In genomic region chr7:142711722-142712616, GRCh38 we compare ENCODE assay signal across 8 cellular contexts. TPM values are rescaled to one million over a fixed set of nuclear protein-coding genes. Genes with fewer than 3 reads are reported as not detected.
DNase-seq lines count a peak whose midpoint lies in the region; ATAC-seq and TF ChIP-seq lines count a peak whose summit lies in the region.

No MANE protein-coding gene starts in this region.

- intact Hi-C loops in MCF 10A (cut with micrococcal nuclease), result loop anchor here (1.0 to 10.0 kb wide), 5 partner anchors 43 to 177 kb away; no protein-coding TSS in a partner anchor
- intact Hi-C loops in breast epithelium (cut with DNase I; ENCODE audit: low total_unique reads), result no loop called here
- intact Hi-C loops in activated T-helper 1 cell treated with anti-CD3 and anti-CD28 coated beads, Interleukin-12 subunit alpha, Interleukin-12 subunit beta, Interleukin-2, Interleukin-4 antibody, amounts not matched to agents 30 ng/mL and 10 ng/mL and 1 ng/mL, durations not matched to agents 14 hours and 24 hours and 36 hours (cut with micrococcal nuclease), result loop anchor here (2.0 to 5.0 kb wide), 3 partner anchors 45 to 75 kb away; no protein-coding TSS in a partner anchor
- intact Hi-C loops in upper lobe of right lung (cut with DNase I), result no loop called here
- intact Hi-C loops in aorta (cut with DNase I), result loop anchor here (1.0 to 2.0 kb wide), 2 partner anchors 69 to 71 kb away; no protein-coding TSS in a partner anchor

- H3K36me3 Mint-ChIP-seq in MCF 10A (ENCODE audit: insufficient read depth, unreplicated experiment) (no peaks in the 10 kb centered on the region), immature natural killer cell (no peaks in the 10 kb centered on the region)
- no peaks in the 10 kb centered on the region for H3K36me3 Mint-ChIP-seq in activated T-helper 1 cell treated with anti-CD3 and anti-CD28 coated beads, Interleukin-12 subunit alpha, Interleukin-12 subunit beta, Interleukin-2, Interleukin-4 antibody, amounts not matched to agents 30 ng/mL and 10 ng/mL and 1 ng/mL, durations not matched to agents 14 hours and 24 hours and 36 hours (ENCODE audit: low read depth)

- peaks cover 76% of the 10 kb centered on the region for H3K27me3 Mint-ChIP-seq in MCF 10A (ENCODE audit: insufficient read depth, unreplicated experiment)
- no peaks in the 10 kb centered on the region for H3K27me3 Mint-ChIP-seq in activated T-helper 1 cell treated with anti-CD3 and anti-CD28 coated beads, Interleukin-12 subunit alpha, Interleukin-12 subunit beta, Interleukin-2, Interleukin-4 antibody, amounts not matched to agents 30 ng/mL and 10 ng/mL and 1 ng/mL, durations not matched to agents 14 hours and 24 hours and 36 hours (ENCODE audit: insufficient read depth)
- H3K27me3 Mint-ChIP-seq in immature natural killer cell (ENCODE audit: low read depth in 3 of 3), result peaks cover 0 to 7% (median 0%) of the 10 kb centered on the region in 3 donors

- CTCF ChIA-PET in MCF 10A (lab: Yijun Ruan, JAX), result interaction anchor here (0.6 to 7.4 kb wide), 38 partner anchors 12 to 736 kb away, joined by 3 to 110 read pairs (median 4); partner anchors contain the start of genes PRSS1 and TRPV5

- no peaks in the 10 kb centered on the region for H3K27me3 ChIP-seq in breast epithelium
- H3K27me3 ChIP-seq in upper lobe of right lung, result no peaks in the 10 kb centered on the region
- H3K27me3 ChIP-seq in aorta (ENCODE audit: control insufficient read depth in 1 of 2, insufficient read depth in 2 of 2, low read length in 1 of 2), result no peaks in the 10 kb centered on the region

- BruUV-seq in MCF 10A (replicated peaks; lab: Mats Ljungman, UMichigan), result no TSS peak

- H3K9me3 ChIP-seq in breast epithelium (no peaks in the 10 kb centered on the region), upper lobe of right lung (no peaks in the 10 kb centered on the region), aorta (ENCODE audit: control insufficient read depth, low read length) (no peaks in the 10 kb centered on the region)

- POLR2A ChIA-PET in MCF 10A (lab: Yijun Ruan, JAX), result interaction anchor here (0.6 to 1.2 kb wide), 4 partner anchors 71 to 438 kb away, joined by 3 read pairs; no protein-coding TSS in a partner anchor

- ATAC-seq in upper lobe of right lung (peak; percentile 42), aorta (ENCODE audit: low FRiP score) (no peak)

- H3K4me1 Mint-ChIP-seq in MCF 10A (ENCODE audit: insufficient read depth, unreplicated experiment) (no peaks in the 10 kb centered on the region), immature natural killer cell (peaks cover 74 to 90% of the 10 kb centered on the region in 2 donors)
- H3K4me1 Mint-ChIP-seq in activated T-helper 1 cell treated with anti-CD3 and anti-CD28 coated beads, Interleukin-12 subunit alpha, Interleukin-12 subunit beta, Interleukin-2, Interleukin-4 antibody, amounts not matched to agents 30 ng/mL and 10 ng/mL and 1 ng/mL, durations not matched to agents 14 hours and 24 hours and 36 hours (ENCODE audit: low read depth), result peaks cover 66% of the 10 kb centered on the region

- H3K9me3 Mint-ChIP-seq in MCF 10A (ENCODE audit: unreplicated experiment) (no peaks in the 10 kb centered on the region), immature natural killer cell (no peaks in the 10 kb centered on the region)
- no peaks in the 10 kb centered on the region for H3K9me3 Mint-ChIP-seq in activated T-helper 1 cell treated with anti-CD3 and anti-CD28 coated beads, Interleukin-12 subunit alpha, Interleukin-12 subunit beta, Interleukin-2, Interleukin-4 antibody, amounts not matched to agents 30 ng/mL and 10 ng/mL and 1 ng/mL, durations not matched to agents 14 hours and 24 hours and 36 hours

- DNase-seq in MCF 10A (ENCODE audit: unreplicated experiment), result peak; percentile 40
- no peak for DNase-seq in breast epithelium (ENCODE audit: low spot score in 2 of 2)
- DNase-seq in NAMALWA (ENCODE audit: low spot score), result peak; percentile 70
- DNase-seq in activated T-helper 1 cell treated with anti-CD3 and anti-CD28 coated beads, Interleukin-12 subunit alpha, Interleukin-12 subunit beta, Interleukin-2, Interleukin-4 antibody, amounts not matched to agents 30 ng/mL and 10 ng/mL and 1 ng/mL, durations not matched to agents 14 hours and 24 hours and 36 hours (ENCODE audit: low spot score), result peak; percentile 2
- DNase-seq in immature natural killer cell, result peak; percentile 63 to 71 (median 67)
- DNase-seq in upper lobe of right lung, result no peak
- DNase-seq in hippocampal formation (lab: John Stamatoyannopoulos, UW), result no peak
- DNase-seq in aorta, result no peak

- 74 to 77% methylated on average over 18 of the region's 18 CpGs for WGBS in aorta, 2 donors

- H3K4me1 ChIP-seq in breast epithelium (no peaks in the 10 kb centered on the region), upper lobe of right lung (no peaks in the 10 kb centered on the region), aorta (ENCODE audit: control insufficient read depth in 1 of 2, insufficient read depth in 2 of 2, low read length in 2 of 2) (no peaks in the 10 kb centered on the region)

- TF ChIP-seq CTCF in MCF 10A (IDR thresholded peaks at IDR 0.05; ENCODE audit: unreplicated experiment), result peak; percentile 47
- TF ChIP-seq CTCF in breast epithelium (IDR thresholded peaks at IDR 0.05), result peak in 1 of 3 donors; percentile 18
- peak; percentile 51 for TF ChIP-seq CTCF in upper lobe of right lung (IDR thresholded peaks at IDR 0.05)

- H3K27ac ChIP-seq in breast epithelium, result no peak overlapping the region
- no peak overlapping the region for H3K27ac ChIP-seq in upper lobe of right lung
- no peak overlapping the region for H3K27ac ChIP-seq in aorta (ENCODE audit: low read depth in 1 of 2, low read length in 2 of 2)

- H3K36me3 ChIP-seq in breast epithelium (no peaks in the 10 kb centered on the region), upper lobe of right lung (no peaks in the 10 kb centered on the region), aorta (ENCODE audit: control insufficient read depth in 1 of 2, insufficient read depth in 2 of 2, low read length in 1 of 2) (no peaks in the 10 kb centered on the region)

- H3K4me3 ChIP-seq in breast epithelium (no peak overlapping the region), upper lobe of right lung (no peak overlapping the region), aorta (ENCODE audit: low read length in 2 of 2) (no peak overlapping the region)

- H3K27ac Mint-ChIP-seq in MCF 10A (ENCODE audit: low read depth, unreplicated experiment) (no peak overlapping the region), immature natural killer cell (peak overlapping the region; percentile 92 to 100 (median 96))
- peak overlapping the region; percentile 85 for H3K27ac Mint-ChIP-seq in activated T-helper 1 cell treated with anti-CD3 and anti-CD28 coated beads, Interleukin-12 subunit alpha, Interleukin-12 subunit beta, Interleukin-2, Interleukin-4 antibody, amounts not matched to agents 30 ng/mL and 10 ng/mL and 1 ng/mL, durations not matched to agents 14 hours and 24 hours and 36 hours

- TF ChIP-seq POLR2A in breast epithelium (IDR thresholded peaks at IDR 0.05), result no peak

- H3K4me3 Mint-ChIP-seq in MCF 10A (ENCODE audit: unreplicated experiment), result no peak overlapping the region
- H3K4me3 Mint-ChIP-seq in activated T-helper 1 cell treated with anti-CD3 and anti-CD28 coated beads, Interleukin-12 subunit alpha, Interleukin-12 subunit beta, Interleukin-2, Interleukin-4 antibody, amounts not matched to agents 30 ng/mL and 10 ng/mL and 1 ng/mL, durations not matched to agents 14 hours and 24 hours and 36 hours, result peak overlapping the region; percentile 78
- peak overlapping the region; percentile 83 to 93 (median 84) for H3K4me3 Mint-ChIP-seq in immature natural killer cell

RNA-seq across cellular contexts. Expression of gene PRSS1, which starts 37.3 kb away (rescaled TPM):
- total RNA-seq in MCF 10A (2022), result not detected in 2 replicates
- not detected for total RNA-seq in breast epithelium
- total RNA-seq in activated T-helper 1 cell treated with anti-CD3 and anti-CD28 coated beads, Interleukin-12 subunit alpha, Interleukin-12 subunit beta, Interleukin-2, Interleukin-4 antibody, amounts not matched to agents 30 ng/mL and 10 ng/mL and 1 ng/mL, durations not matched to agents 14 hours and 24 hours and 36 hours, result not detected in 2 replicates
- under 1 TPM in 1 of 3 donors, not detected in 2; 0.13 TPM for polyA plus RNA-seq in immature natural killer cell
- not detected for total RNA-seq in upper lobe of right lung
- 1 to 10 TPM; 5.6 to 6.3 TPM for total RNA-seq in aorta
- 10 to 100 TPM in 1 of 2 donors, 1 to 10 TPM in 1; 8.7 to 19.9 TPM for polyA plus RNA-seq in aorta

RNA-seq across cellular contexts. Expression of gene PRSS2, which starts 58.8 kb away (rescaled TPM):
- total RNA-seq in MCF 10A (2022), result not detected in 2 replicates
- not detected for total RNA-seq in breast epithelium
- not detected in 2 replicates for total RNA-seq in activated T-helper 1 cell treated with anti-CD3 and anti-CD28 coated beads, Interleukin-12 subunit alpha, Interleukin-12 subunit beta, Interleukin-2, Interleukin-4 antibody, amounts not matched to agents 30 ng/mL and 10 ng/mL and 1 ng/mL, durations not matched to agents 14 hours and 24 hours and 36 hours
- not detected for polyA plus RNA-seq in immature natural killer cell
- not detected for total RNA-seq in upper lobe of right lung
- total RNA-seq in aorta, result 10 to 100 TPM in 1 of 2 donors, 1 to 10 TPM in 1; 9.3 to 12.0 TPM
- polyA plus RNA-seq in aorta, result 10 to 100 TPM; 19.1 to 24.4 TPM

Comparison
In these comparisons a context has a peak if more than half of its experiments do, and no peak if none do; other contexts are left out.
1. DNase-seq: peak in MCF 10A (single experiment), NAMALWA (single experiment), activated T-helper 1 cell treated with anti-CD3 and anti-CD28 coated beads, Interleukin-12 subunit alpha, Interleukin-12 subunit beta, Interleukin-2, Interleukin-4 antibody, amounts not matched to agents 30 ng/mL and 10 ng/mL and 1 ng/mL, durations not matched to agents 14 hours and 24 hours and 36 hours (single experiment) and immature natural killer cell (3 of 3); none in breast epithelium (0 of 2), upper lobe of right lung (single experiment), hippocampal formation (0 of 2) and aorta (0 of 2).
2. intact Hi-C loops: an anchor here in MCF 10A (1.0 to 10.0 kb wide), activated T-helper 1 cell treated with anti-CD3 and anti-CD28 coated beads, Interleukin-12 subunit alpha, Interleukin-12 subunit beta, Interleukin-2, Interleukin-4 antibody, amounts not matched to agents 30 ng/mL and 10 ng/mL and 1 ng/mL, durations not matched to agents 14 hours and 24 hours and 36 hours (2.0 to 5.0 kb wide) and aorta (1.0 to 2.0 kb wide); none called in breast epithelium and upper lobe of right lung.